In the genomic region with DNA sequence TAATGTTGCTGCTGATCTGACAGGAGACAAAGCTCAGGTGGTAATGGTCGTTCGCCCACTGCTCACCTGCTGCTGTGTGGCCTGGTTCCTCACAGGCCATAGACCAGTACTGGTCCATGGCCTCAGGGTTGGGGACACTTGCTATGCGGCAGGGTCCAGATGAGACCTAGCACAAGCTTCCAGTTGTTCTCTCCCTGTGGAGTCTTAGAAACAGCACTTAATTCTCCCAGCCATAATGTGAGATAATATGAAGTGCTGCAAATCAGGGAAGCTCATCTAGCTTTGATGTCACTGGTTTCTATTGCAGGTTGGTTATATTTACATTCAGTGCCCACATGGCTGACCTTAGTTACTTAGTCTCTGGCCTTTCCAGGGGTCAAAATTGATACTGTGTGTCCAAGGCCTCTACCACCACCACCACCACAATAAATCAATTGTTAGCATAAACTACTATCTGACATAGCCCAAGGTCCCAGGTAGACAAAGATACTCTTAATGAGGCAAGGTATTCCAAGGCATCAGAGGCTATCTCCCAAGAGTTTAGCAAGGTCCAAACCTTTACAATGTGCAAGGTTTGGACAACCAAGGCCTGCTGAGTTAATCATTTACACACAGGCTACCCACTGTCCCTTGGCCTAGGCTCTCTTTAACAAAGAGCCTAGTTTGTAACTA, we compare ENCODE assay signal across 24 cellular contexts.
"Had no signal": no experiment of that assay in that cellular context is flagged by ENCODE, and none has a peak within 500 bp of the region (broad histone marks: within the 10 kb centered on the region; RNA-seq: fewer than 3 reads in every experiment).

No MANE protein-coding gene starts in this region.

- H3K4me1 ChIP-seq: neural progenitor cell had no signal

- H3K4me2 ChIP-seq: neural progenitor cell, smooth muscle cell had no signal

- H3K4me3 Mint-ChIP-seq: activated CD4-positive, alpha-beta memory T cell treated with anti-CD3 and anti-CD28 coated beads, Interleukin-2, amount 10 ng/mL, durations not matched to agents 7 days and 5 days; activated T-helper 1 cell treated with anti-CD3 and anti-CD28 coated beads, Interleukin-12 subunit alpha, Interleukin-12 subunit beta, Interleukin-2, Interleukin-4 antibody, amounts not matched to agents 30 ng/mL and 10 ng/mL and 1 ng/mL, durations not matched to agents 14 hours and 24 hours and 36 hours; naive B cell; neural progenitor cell; stimulated activated naive CD8-positive, alpha-beta T cell treated with anti-CD3 and anti-CD28 coated beads, Interleukin-15, Interleukin-2, amounts not matched to agents 100 ng/mL and 50 ng/mL, for 24 hours; T-helper 17 cell had no signal

- ATAC-seq: activated naive CD4-positive, alpha-beta T cell treated with anti-CD3 and anti-CD28 coated beads, Interleukin-2, amount 50 U/mL, for 72 hours; heart left ventricle; left colon; T-helper 17 cell had no signal

- H3K27ac Mint-ChIP-seq: activated CD4-positive, alpha-beta memory T cell treated with anti-CD3 and anti-CD28 coated beads, Interleukin-2, amount 10 ng/mL, durations not matched to agents 7 days and 5 days; activated naive CD4-positive, alpha-beta T cell treated with anti-CD3 and anti-CD28 coated beads, Interleukin-2, amount 50 U/mL, for 72 hours; activated T-helper 1 cell treated with anti-CD3 and anti-CD28 coated beads, Interleukin-12 subunit alpha, Interleukin-12 subunit beta, Interleukin-2, Interleukin-4 antibody, amounts not matched to agents 30 ng/mL and 10 ng/mL and 1 ng/mL, durations not matched to agents 14 hours and 24 hours and 36 hours; naive B cell; neural progenitor cell; stimulated activated naive CD8-positive, alpha-beta T cell treated with anti-CD3 and anti-CD28 coated beads, Interleukin-15, Interleukin-2, amounts not matched to agents 100 ng/mL and 50 ng/mL, for 24 hours; T-helper 17 cell had no signal

- H3K4me1 Mint-ChIP-seq: neural progenitor cell had no signal

- DNase-seq: activated CD4-positive, alpha-beta memory T cell treated with anti-CD3 and anti-CD28 coated beads, Interleukin-2, amount 10 ng/mL, durations not matched to agents 7 days and 5 days; activated CD4-positive, alpha-beta T cell treated with anti-CD3 and anti-CD28 coated beads for 48 hours; activated gamma-delta T cell; amygdala; cortex of kidney; heart left ventricle; left colon; lower lobe of right lung; mesendoderm; naive B cell; posterior cingulate gyrus; sigmoid colon; stimulated activated CD4-positive, alpha-beta T cell treated with anti-CD3 and anti-CD28 coated beads, Interleukin-15, amount 100 ng/mL, for 24 hours; stimulated activated CD4-positive, alpha-beta T cell treated with anti-CD3 and anti-CD28 coated beads, Interleukin-2, amount 100 ng/mL, for 48 hours; T-helper 17 cell; tibial artery had no signal

- H3K4me3 ChIP-seq: cardiac muscle cell, heart left ventricle, lower lobe of right lung, neural progenitor cell, sigmoid colon, smooth muscle cell, tibial artery had no signal

- H3K27me3 Mint-ChIP-seq: activated CD4-positive, alpha-beta memory T cell treated with anti-CD3 and anti-CD28 coated beads, Interleukin-2, amount 10 ng/mL, durations not matched to agents 7 days and 5 days; naive B cell; stimulated activated naive CD8-positive, alpha-beta T cell treated with anti-CD3 and anti-CD28 coated beads, Interleukin-15, Interleukin-2, amounts not matched to agents 100 ng/mL and 50 ng/mL, for 24 hours; T-helper 17 cell had no signal

- H3K27me3 ChIP-seq: cardiac muscle cell, heart left ventricle, neural progenitor cell, sigmoid colon, tibial artery had no signal

- H3K9me3 Mint-ChIP-seq: activated CD4-positive, alpha-beta memory T cell treated with anti-CD3 and anti-CD28 coated beads, Interleukin-2, amount 10 ng/mL, durations not matched to agents 7 days and 5 days; activated T-helper 1 cell treated with anti-CD3 and anti-CD28 coated beads, Interleukin-12 subunit alpha, Interleukin-12 subunit beta, Interleukin-2, Interleukin-4 antibody, amounts not matched to agents 30 ng/mL and 10 ng/mL and 1 ng/mL, durations not matched to agents 14 hours and 24 hours and 36 hours; naive B cell; neural progenitor cell had no signal

- FAIRE-seq: keratinocyte had no signal

- H3K27ac ChIP-seq: cardiac muscle cell, epithelial cell of prostate, lower lobe of right lung, neural progenitor cell had no signal

- H3K36me3 ChIP-seq: cardiac muscle cell, neural progenitor cell had no signal

- H3K9me3 ChIP-seq: heart left ventricle, lower lobe of right lung, sigmoid colon, tibial artery had no signal

- H2AFZ ChIP-seq: neural progenitor cell had no signal

- H3K9ac ChIP-seq: neural progenitor cell had no signal
